22 cellular contexts compared by ENCODE assay signal in the genomic region with DNA sequence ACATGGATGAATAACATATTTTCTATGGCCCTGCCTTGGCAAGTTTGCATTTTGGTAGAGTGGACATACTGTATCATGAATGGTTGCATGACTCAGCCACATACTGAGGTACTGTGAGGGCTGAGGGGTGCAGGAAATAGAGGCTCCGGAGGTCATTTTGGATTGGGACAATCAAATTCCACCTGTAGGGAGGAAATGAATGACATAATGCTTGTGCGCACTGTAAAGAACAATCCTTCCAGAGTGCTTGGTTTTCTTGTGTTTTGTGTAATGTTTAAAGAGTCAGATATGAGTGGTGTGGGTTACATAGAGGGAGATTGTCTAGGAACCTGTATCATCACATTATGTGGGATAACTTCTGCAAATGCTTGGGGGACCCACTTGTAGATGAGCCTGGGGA.
"Had no signal": no experiment of that assay in that cellular context is flagged by ENCODE, and none has a peak within 500 bp of the region (broad histone marks: within the 10 kb centered on the region; RNA-seq: fewer than 3 reads in every experiment).

No MANE protein-coding gene starts in this region.

- H3K4me1 ChIP-seq: heart left ventricle, right lobe of liver, spleen, tibial artery, upper lobe of right lung, vagina had no signal

- H3K9me3 Mint-ChIP-seq: naive thymus-derived CD8-positive, alpha-beta T cell; stimulated activated naive CD8-positive, alpha-beta T cell treated with anti-CD3 and anti-CD28 coated beads, Interleukin-15, Interleukin-2, amounts not matched to agents 100 ng/mL and 50 ng/mL, for 24 hours had no signal

- H3K27ac ChIP-seq: dorsolateral prefrontal cortex, heart left ventricle, neutrophil, psoas muscle, right lobe of liver, spleen, tibial artery, upper lobe of right lung, vagina had no signal

- H3K4me3 ChIP-seq: dorsolateral prefrontal cortex, heart left ventricle, psoas muscle, right lobe of liver, spleen, tibial artery, upper lobe of right lung, vagina had no signal

- H3K27ac Mint-ChIP-seq: naive thymus-derived CD8-positive, alpha-beta T cell; stimulated activated memory B cell treated with anti-CD40 and anti-IgM and Interleukin-4, amounts not matched to agents 10 μg/mL and 1 μg/mL and 100 μg/mL, for 72 hours; stimulated activated naive CD8-positive, alpha-beta T cell treated with anti-CD3 and anti-CD28 coated beads, Interleukin-15, Interleukin-2, amounts not matched to agents 100 ng/mL and 50 ng/mL, for 24 hours had no signal

- H3K4me3 Mint-ChIP-seq: naive thymus-derived CD8-positive, alpha-beta T cell; stimulated activated memory B cell treated with anti-CD40 and anti-IgM and Interleukin-4, amounts not matched to agents 10 μg/mL and 1 μg/mL and 100 μg/mL, for 72 hours; stimulated activated naive CD8-positive, alpha-beta T cell treated with anti-CD3 and anti-CD28 coated beads, Interleukin-15, Interleukin-2, amounts not matched to agents 100 ng/mL and 50 ng/mL, for 24 hours had no signal

- ATAC-seq: esophagus mucosa; heart left ventricle; naive thymus-derived CD8-positive, alpha-beta T cell; right lobe of liver; stimulated activated memory B cell treated with anti-CD40 and anti-IgM and Interleukin-4, amounts not matched to agents 10 μg/mL and 1 μg/mL and 100 μg/mL, for 72 hours; upper lobe of right lung had no signal

- H3K9me3 ChIP-seq: heart left ventricle, neutrophil, psoas muscle, right lobe of liver, spleen, tibial artery, upper lobe of right lung, vagina had no signal

- H3K27me3 ChIP-seq: neutrophil, right lobe of liver, spleen, tibial artery, upper lobe of right lung, vagina had no signal

- H3K4me1 Mint-ChIP-seq: naive thymus-derived CD8-positive, alpha-beta T cell; stimulated activated memory B cell treated with anti-CD40 and anti-IgM and Interleukin-4, amounts not matched to agents 10 μg/mL and 1 μg/mL and 100 μg/mL, for 72 hours had no signal

- FAIRE-seq: endometrium, frontal cortex had no signal

- H3K27me3 Mint-ChIP-seq: stimulated activated memory B cell treated with anti-CD40 and anti-IgM and Interleukin-4, amounts not matched to agents 10 μg/mL and 1 μg/mL and 100 μg/mL, for 72 hours had no signal

- H3K36me3 ChIP-seq: heart left ventricle, neutrophil, right lobe of liver, spleen, tibial artery, upper lobe of right lung, vagina had no signal

- DNase-seq: dorsolateral prefrontal cortex; effector CD8-positive, alpha-beta T cell; heart left ventricle; hippocampal formation; mesendoderm; naive thymus-derived CD8-positive, alpha-beta T cell; psoas muscle; retina; right lobe of liver; spleen; stimulated activated CD4-positive, alpha-beta T cell treated with anti-CD3 and anti-CD28 coated beads, Interleukin-15, amount 100 ng/mL, for 24 hours; stimulated activated CD4-positive, alpha-beta T cell treated with anti-CD3 and anti-CD28 coated beads, Interleukin-1b, Interleukin-23, amount 100 ng/mL, for 48 hours; stimulated activated CD4-positive, alpha-beta T cell treated with anti-CD3 and anti-CD28 coated beads, Interleukin-4, amount 100 ng/mL, for 24 hours; tibial artery; upper lobe of right lung had no signal

- H3K36me3 Mint-ChIP-seq: naive thymus-derived CD8-positive, alpha-beta T cell; stimulated activated memory B cell treated with anti-CD40 and anti-IgM and Interleukin-4, amounts not matched to agents 10 μg/mL and 1 μg/mL and 100 μg/mL, for 72 hours had no signal
